1 cellular context compared by ENCODE assay signal in the genomic region with DNA sequence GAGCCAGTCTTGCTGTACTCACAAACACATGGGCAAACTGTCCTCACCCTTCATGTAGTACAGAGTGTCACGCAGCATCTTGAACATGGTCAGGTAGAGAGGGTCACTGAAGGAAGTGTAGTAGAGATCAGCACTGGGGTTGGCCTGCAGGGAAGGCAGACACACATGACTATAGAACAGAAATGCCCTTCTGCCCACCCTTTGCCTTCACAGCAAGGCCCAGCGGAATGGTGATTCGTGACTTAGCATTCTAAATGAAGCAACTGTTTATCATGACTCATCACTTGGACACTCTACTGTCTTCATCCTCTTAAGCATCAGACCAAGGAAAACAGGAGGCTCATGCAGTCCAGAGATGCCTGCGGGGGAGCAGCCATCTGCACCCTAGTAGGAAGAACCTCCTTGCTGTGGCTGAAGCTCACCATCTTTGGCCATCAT.
TF ChIP-seq lines count a peak whose summit lies in the region.

No MANE protein-coding gene starts in this region.

TF ChIP-seq in A549, 52 proteins besides CTCF, POLR2A, EP300 and RAD21 (continued from another document):
- TF ChIP-seq, protein P1, sequence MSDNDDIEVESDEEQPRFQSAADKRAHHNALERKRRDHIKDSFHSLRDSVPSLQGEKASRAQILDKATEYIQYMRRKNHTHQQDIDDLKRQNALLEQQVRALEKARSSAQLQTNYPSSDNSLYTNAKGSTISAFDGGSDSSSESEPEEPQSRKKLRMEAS (IDR thresholded peaks at IDR 0.05), result peak; percentile 69
- TF ChIP-seq MAFK (IDR thresholded peaks at IDR 0.05; ENCODE audit: partially characterized antibody), result peak; percentile 97
